15 cellular contexts compared by ENCODE assay signal in the genomic region with DNA sequence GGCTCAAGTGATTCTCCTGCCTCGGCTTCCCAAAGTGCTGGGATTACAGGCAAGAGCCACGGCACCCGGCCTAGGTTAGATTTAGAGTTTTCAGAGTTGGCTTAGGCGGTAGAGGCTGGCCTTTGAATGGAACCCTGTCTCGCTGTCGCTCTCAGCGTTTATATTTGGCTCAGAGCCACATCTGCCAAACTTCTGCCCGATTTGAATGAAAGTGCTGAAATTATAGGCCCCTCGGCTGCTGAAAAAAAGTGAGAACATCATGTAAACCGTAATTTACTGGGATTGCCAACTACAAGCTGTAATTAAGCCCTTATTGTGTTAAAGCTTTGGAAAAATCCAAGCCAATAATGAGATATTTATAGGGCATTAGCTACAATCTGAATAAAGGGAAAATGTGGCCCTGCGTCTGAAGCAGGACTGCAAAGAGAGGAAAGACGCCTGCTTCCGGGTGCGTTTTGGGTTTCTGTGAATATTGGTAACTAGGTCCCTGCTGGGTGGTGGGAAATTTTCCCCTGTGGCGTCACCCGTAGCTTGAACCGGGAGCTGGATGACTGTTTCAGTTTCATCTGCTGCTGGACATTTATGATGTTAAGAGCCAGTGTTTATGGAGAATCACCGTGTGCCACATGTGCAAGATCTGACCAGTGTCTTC. TPM values are rescaled to one million over a fixed set of nuclear protein-coding genes. Genes with fewer than 3 reads are reported as not detected.
DNase-seq lines count a peak whose midpoint lies in the region; ATAC-seq and TF ChIP-seq lines count a peak whose summit lies in the region.
"Had no signal": no experiment of that assay in that cellular context is flagged by ENCODE, and none has a peak within 500 bp of the region (broad histone marks: within the 10 kb centered on the region; RNA-seq: fewer than 3 reads in every experiment).

No MANE protein-coding gene starts in this region.

- H4K20me1 ChIP-seq in BLaER1 (0 out of 2 replicates have a peak, but pooled peaks cover 5% of the 10 kb centered on the region), mammary epithelial cell (ENCODE audit: insufficient read depth, low read length) (no peaks in the 10 kb centered on the region)

- H3K79me2 ChIP-seq in mammary epithelial cell (ENCODE audit: insufficient read depth, low read length): peaks cover 97% of the 10 kb centered on the region

- H3K4me1 ChIP-seq in BLaER1 (peaks cover 100% of the 10 kb centered on the region), mammary epithelial cell (ENCODE audit: insufficient read depth, low read length) (no peaks in the 10 kb centered on the region), vagina (peaks cover 49% of the 10 kb centered on the region)

- BruUV-seq in mammary epithelial cell (replicated peaks; lab: Mats Ljungman, UMichigan): no TSS peak

- H3K27me3 ChIP-seq in BLaER1 (no peaks in the 10 kb centered on the region), mammary epithelial cell (ENCODE audit: insufficient read depth, low read length) (no peaks in the 10 kb centered on the region), vagina (no peaks in the 10 kb centered on the region)
- H3K27me3 ChIP-seq: cardiac muscle cell, esophagus muscularis mucosa had no signal

- DNase-seq in G401 (ENCODE audit: low spot score): peak; percentile 10
- DNase-seq in astrocyte of the hippocampus (ENCODE audit: low read depth, low spot score): peak; percentile 22
- peak; percentile 35 for DNase-seq in midbrain (lab: John Stamatoyannopoulos, UW)
- no peak for DNase-seq in NCI-H82 treated with DMSO at 0.1 percent for 48 hours (lab: John Stamatoyannopoulos, UW; ENCODE audit: unreplicated experiment)
- DNase-seq in mammary epithelial cell: no peak
- DNase-seq in vagina (ENCODE audit: extremely low spot score in 2 of 2): no peak
- DNase-seq: activated T-cell treated with anti-CD3 and anti-CD28 coated beads for 4 hours; Calu3; NCI-H1694; PC-3; stimulated activated CD8-positive, alpha-beta memory T cell treated with anti-CD3 and anti-CD28 coated beads, Interleukin-4, amount 100 ng/mL, for 48 hours had no signal

- H3K9me3 ChIP-seq in BLaER1 (no peaks in the 10 kb centered on the region), mammary epithelial cell (replicated peaks; ENCODE audit: insufficient read depth, low read length) (no peaks in the 10 kb centered on the region), vagina (no peaks in the 10 kb centered on the region)
- H3K9me3 ChIP-seq: esophagus muscularis mucosa had no signal

- intact Hi-C loops in mammary epithelial cell (cut with micrococcal nuclease) (no loop called here), vagina (cut with DNase I) (no loop called here)

- CTCF ChIA-PET in mammary epithelial cell (lab: Charles Lee; ENCODE audit: low non-redundant PET): no interaction called here

- dilution Hi-C loops in mammary epithelial cell (cut with HindIII; ENCODE audit: low sequenced_read_pairs): no loop called here

- H3K4me3 ChIP-seq in BLaER1: peak overlapping the region; percentile 50
- no peak overlapping the region for H3K4me3 ChIP-seq in mammary epithelial cell (replicated peaks in 1 of 3; ENCODE audit: insufficient read depth in 1 of 3, low read depth in 2 of 3, low read length in 3 of 3)
- H3K4me3 ChIP-seq in vagina: no peak overlapping the region
- H3K4me3 ChIP-seq: cardiac muscle cell, esophagus muscularis mucosa had no signal

- H3K4me2 ChIP-seq in BLaER1 (peak overlapping the region; percentile 95), mammary epithelial cell (ENCODE audit: insufficient read depth, low read depth, low read length) (no peak overlapping the region)

- H3K27ac ChIP-seq in BLaER1: peak overlapping the region; percentile 93
- no peak overlapping the region for H3K27ac ChIP-seq in mammary epithelial cell (ENCODE audit: insufficient read depth, low read depth, low read length)
- H3K27ac ChIP-seq in vagina: no peak overlapping the region
- H3K27ac ChIP-seq: cardiac muscle cell had no signal

- no peak overlapping the region for H2AFZ ChIP-seq in mammary epithelial cell (ENCODE audit: low read depth, low read length)

- in situ Hi-C loops in G401 (cut with HindIII; ENCODE audit: low sequenced_read_pairs) (no loop called here), mammary epithelial cell (cut with MboI; ENCODE audit: low sequenced_read_pairs in 2 of 2) (no loop called here)

- ATAC-seq in HG03045 (IDR thresholded peaks at IDR 0.05; ENCODE audit: unreplicated experiment): no peak
- ATAC-seq: PC-3 had no signal

- TF ChIP-seq CTCF in mammary epithelial cell (conservative IDR thresholded peaks at IDR 0.05 in 1 of 2, IDR thresholded peaks at IDR 0.05 in 1 of 2; ENCODE audit: extremely low read depth in 1 of 2, insufficient read depth in 1 of 2, low read depth in 1 of 2, low read length in 2 of 2) (no peak), vagina (IDR thresholded peaks at IDR 0.05) (no peak)

- H3K9ac ChIP-seq in BLaER1 (peak overlapping the region; percentile 64), mammary epithelial cell (ENCODE audit: insufficient read depth, low read length) (no peak overlapping the region)

- 85% methylated on average over 18 of the region's 18 CpGs for WGBS in mammary epithelial cell (ENCODE audit: low coverage, missing lambda C conversion rate)

- TF ChIP-seq POLR2A in vagina (IDR thresholded peaks at IDR 0.05): no peak

- H3K36me3 ChIP-seq in BLaER1 (peaks cover 21% of the 10 kb centered on the region), mammary epithelial cell (ENCODE audit: insufficient read depth, low read length) (peaks cover 4% of the 10 kb centered on the region), vagina (no peaks in the 10 kb centered on the region)
- H3K36me3 ChIP-seq: cardiac muscle cell had no signal

RNA-seq across cellular contexts. Expression of a gene that starts 9.8 kb away (rescaled TPM):
- total RNA-seq in G401 (2014; rRNA removed; shearing (Covaris generic)): 90.2 and 121 TPM in 2 replicates
- total RNA-seq in mammary epithelial cell (100 to 1,000 TPM in 1 of 2 donors, 10 to 100 TPM in 1; 95.9 to 125 TPM), vagina (128 TPM)
- 60.2 TPM for polyA plus RNA-seq in mammary epithelial cell
- 219 TPM for polyA minus RNA-seq in mammary epithelial cell

RNA-seq across cellular contexts. Expression of a gene that starts 26.5 kb away (rescaled TPM):
- total RNA-seq in G401 (2014; rRNA removed; shearing (Covaris generic)): 85.4 and 93.4 TPM in 2 replicates
- total RNA-seq in mammary epithelial cell (10 to 100 TPM; 22.2 to 42.7 TPM), vagina (36.3 TPM)
- polyA plus RNA-seq in mammary epithelial cell: 35.4 TPM
- polyA minus RNA-seq in mammary epithelial cell: 5.5 TPM

Comparison
In these comparisons a context has a peak if more than half of its experiments do, and no peak if none do; other contexts are left out.
1. DNase-seq: peak in G401 (single experiment), astrocyte of the hippocampus (single experiment) and midbrain (single experiment); none in NCI-H82 treated with DMSO at 0.1 percent for 48 hours (single experiment), mammary epithelial cell (single experiment) and vagina (0 of 2).